In the genomic region with DNA sequence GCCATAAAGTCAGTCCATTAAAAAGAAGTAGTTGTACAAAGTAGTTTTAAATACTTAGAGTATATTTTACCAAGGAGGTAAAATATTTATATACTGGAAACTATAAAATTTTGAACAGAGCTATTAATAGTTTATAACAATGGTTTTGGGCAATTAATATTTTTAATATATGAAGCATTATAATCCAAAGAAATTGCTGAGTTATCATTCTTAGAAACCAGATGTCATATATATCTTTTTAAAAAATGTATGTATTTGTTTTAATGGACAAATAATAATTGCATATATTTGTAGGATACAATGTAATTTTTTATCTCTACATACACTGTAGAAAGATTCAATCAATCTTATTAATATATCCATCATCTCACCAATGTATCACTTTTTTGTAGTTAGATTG, we compare ENCODE assay signal across 22 cellular contexts.
"Had no signal": no experiment of that assay in that cellular context is flagged by ENCODE, and none has a peak within 500 bp of the region (broad histone marks: within the 10 kb centered on the region; RNA-seq: fewer than 3 reads in every experiment).

No MANE protein-coding gene starts in this region.

- H3K4me3 ChIP-seq: colonic mucosa, esophagus muscularis mucosa, gastrocnemius medialis, heart right ventricle, left lung, lower lobe of right lung, mucosa of descending colon had no signal

- H3K27ac Mint-ChIP-seq: dendritic cell treated with granulocyte-macrophage colony-stimulating factor and Interleukin-4, amounts not matched to agents 40 ng/mL and 50 ng/mL, for 4 days; effector memory CD8-positive, alpha-beta T cell; endodermal cell; mesothelial cell of epicardium had no signal

- ATAC-seq: effector memory CD8-positive, alpha-beta T cell; foreskin keratinocyte; gastrocnemius medialis; heart right ventricle; left cardiac atrium; left lung; left ventricle myocardium superior; lower lobe of right lung; mucosa of descending colon had no signal

- FAIRE-seq: endothelial cell of umbilical vein, keratinocyte had no signal

- DNase-seq: colonic mucosa; cortex of kidney; effector CD8-positive, alpha-beta T cell; effector memory CD8-positive, alpha-beta T cell; endodermal cell; foreskin keratinocyte; gastrocnemius medialis; glutamatergic neuron; head of caudate nucleus; heart right ventricle; hippocampal formation; left cardiac atrium; left lung; left ventricle myocardium superior; lower lobe of right lung; mesenchymal stem cell; mucosa of descending colon had no signal

- H3K4me1 Mint-ChIP-seq: endodermal cell, mesothelial cell of epicardium had no signal

- H3K9me3 ChIP-seq: colonic mucosa, esophagus muscularis mucosa, gastrocnemius medialis, lower lobe of right lung, mucosa of descending colon had no signal

- H3K4me3 Mint-ChIP-seq: dendritic cell treated with granulocyte-macrophage colony-stimulating factor and Interleukin-4, amounts not matched to agents 40 ng/mL and 50 ng/mL, for 4 days; effector memory CD8-positive, alpha-beta T cell; endodermal cell; mesothelial cell of epicardium had no signal

- H3K36me3 Mint-ChIP-seq: mesothelial cell of epicardium had no signal

- H3K27me3 Mint-ChIP-seq: dendritic cell treated with granulocyte-macrophage colony-stimulating factor and Interleukin-4, amounts not matched to agents 40 ng/mL and 50 ng/mL, for 4 days; effector memory CD8-positive, alpha-beta T cell had no signal

- H3K4me1 ChIP-seq: colonic mucosa, esophagus muscularis mucosa, foreskin keratinocyte, gastrocnemius medialis, heart right ventricle, left lung, lower lobe of right lung had no signal

- H3K9me3 Mint-ChIP-seq: endodermal cell had no signal

- H3K27me3 ChIP-seq: colonic mucosa, esophagus muscularis mucosa, gastrocnemius medialis, heart right ventricle, left lung had no signal

- H3K36me3 ChIP-seq: colonic mucosa, esophagus muscularis mucosa, gastrocnemius medialis, heart right ventricle, left lung, lower lobe of right lung had no signal

- H3K27ac ChIP-seq: colonic mucosa, esophagus muscularis mucosa, foreskin keratinocyte, gastrocnemius medialis, heart right ventricle, left lung, lower lobe of right lung had no signal
